In the genomic region with DNA sequence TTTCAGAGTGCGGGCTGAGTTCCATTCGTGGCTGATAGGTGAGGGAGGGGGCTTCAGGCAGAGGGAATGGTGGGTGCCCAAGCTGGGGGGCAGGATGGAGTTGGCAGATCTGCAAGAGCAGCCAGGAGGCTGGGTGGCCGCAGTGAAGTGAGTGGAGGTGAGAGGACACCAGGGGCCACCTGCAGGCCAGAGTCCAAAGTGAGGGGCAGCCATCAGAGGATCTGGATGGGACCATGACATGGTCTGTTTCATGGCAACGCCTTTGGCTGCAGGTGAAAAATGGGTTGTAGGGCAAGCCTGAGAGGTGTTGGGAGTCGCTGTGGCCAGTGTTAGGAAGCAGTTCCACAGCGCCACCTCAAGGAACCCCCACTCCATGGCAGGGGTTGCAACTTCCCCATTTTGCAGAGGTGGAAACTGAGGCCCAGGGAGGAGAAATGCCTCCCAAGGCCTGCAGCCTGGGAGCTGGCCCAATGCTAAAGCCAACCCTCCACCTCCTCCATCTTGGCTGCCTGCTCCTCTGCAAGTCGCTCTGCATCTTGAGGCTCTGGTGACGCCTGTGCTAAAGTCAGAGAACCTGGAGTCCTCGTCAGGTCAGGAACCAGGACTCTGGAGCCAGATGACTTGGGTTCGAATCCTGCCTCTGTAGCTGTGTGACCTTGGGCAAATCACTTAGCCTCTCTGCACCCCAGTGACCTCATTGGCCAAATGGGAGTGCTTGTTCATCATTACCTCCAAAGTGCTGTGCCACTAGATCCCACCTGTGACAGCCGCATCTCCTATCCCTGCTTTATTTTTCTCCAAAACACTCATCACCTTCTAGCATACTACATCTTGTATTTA, we compare ENCODE assay signal across 11 cellular contexts.
DNase-seq lines count a peak whose midpoint lies in the region; ATAC-seq and TF ChIP-seq lines count a peak whose summit lies in the region.
"Had no signal": no experiment of that assay in that cellular context is flagged by ENCODE, and none has a peak within 500 bp of the region (broad histone marks: within the 10 kb centered on the region; RNA-seq: fewer than 3 reads in every experiment).

No MANE protein-coding gene starts in this region.

- peaks cover 1% of the 10 kb centered on the region for H3K4me1 ChIP-seq in MM.1S (ENCODE audit: low read length)
- H3K4me1 ChIP-seq in mammary epithelial cell (ENCODE audit: insufficient read depth, low read length) = peaks cover 24% of the 10 kb centered on the region
- H3K4me1 ChIP-seq in osteoblast (ENCODE audit: insufficient read depth, low read length) = peaks cover 19% of the 10 kb centered on the region
- peaks cover 14 to 93% (median 63%) of the 10 kb centered on the region in 6 donors for H3K4me1 ChIP-seq in spleen

- H2AFZ ChIP-seq in MM.1S (ENCODE audit: low read length) = no peak overlapping the region
- no peak overlapping the region for H2AFZ ChIP-seq in mammary epithelial cell (ENCODE audit: low read depth, low read length)
- no peak overlapping the region for H2AFZ ChIP-seq in osteoblast (ENCODE audit: low read length)

- no peak for TF ChIP-seq POLR2A in spleen (IDR thresholded peaks at IDR 0.05)

- no peaks in the 10 kb centered on the region for H3K36me3 ChIP-seq in MM.1S (replicated peaks; ENCODE audit: insufficient read depth, low read length)
- no peaks in the 10 kb centered on the region for H3K36me3 ChIP-seq in mammary epithelial cell (ENCODE audit: insufficient read depth, low read length)
- no peaks in the 10 kb centered on the region for H3K36me3 ChIP-seq in osteoblast (ENCODE audit: insufficient read depth, low read length)
- H3K36me3 ChIP-seq in spleen = no peaks in the 10 kb centered on the region

- peaks cover 94% of the 10 kb centered on the region for H3K27me3 ChIP-seq in MM.1S (replicated peaks; ENCODE audit: insufficient read depth, low read length)
- no peaks in the 10 kb centered on the region for H3K27me3 ChIP-seq in mammary epithelial cell (ENCODE audit: insufficient read depth, low read length)
- no peaks in the 10 kb centered on the region for H3K27me3 ChIP-seq in osteoblast (ENCODE audit: insufficient read depth, low read length)
- H3K27me3 ChIP-seq in spleen (replicated peaks in 1 of 7) = peaks cover 0 to 27% (median 0%) of the 10 kb centered on the region in 7 donors

- H3K9me3 ChIP-seq in MM.1S (replicated peaks; ENCODE audit: insufficient read depth, low read length) (no peaks in the 10 kb centered on the region), mammary epithelial cell (replicated peaks; ENCODE audit: insufficient read depth, low read length) (no peaks in the 10 kb centered on the region), osteoblast (ENCODE audit: low read depth, low read length) (no peaks in the 10 kb centered on the region), spleen (no peaks in the 10 kb centered on the region)
- H3K9me3 ChIP-seq: mucosa of descending colon had no signal

- intact Hi-C loops in mammary epithelial cell (cut with micrococcal nuclease) (no loop called here), spleen (cut with DNase I; ENCODE audit: low total_unique reads) (no loop called here)

- H3K79me2 ChIP-seq in MM.1S (ENCODE audit: low read length) (no peaks in the 10 kb centered on the region), mammary epithelial cell (ENCODE audit: insufficient read depth, low read length) (no peaks in the 10 kb centered on the region), osteoblast (ENCODE audit: insufficient read depth, low read length) (no peaks in the 10 kb centered on the region)

- no peak overlapping the region for H3K4me3 ChIP-seq in MM.1S (ENCODE audit: low read length)
- H3K4me3 ChIP-seq in mammary epithelial cell (replicated peaks in 1 of 3; ENCODE audit: insufficient read depth in 1 of 3, low read depth in 2 of 3, low read length in 3 of 3) = no peak overlapping the region
- H3K4me3 ChIP-seq in osteoblast (ENCODE audit: insufficient read depth, low read length) = no peak overlapping the region
- H3K4me3 ChIP-seq in spleen = peak overlapping the region in 1 of 8 donors; percentile 57
- H3K4me3 ChIP-seq: mucosa of descending colon had no signal

- H3K9ac ChIP-seq in MM.1S (ENCODE audit: low read length) (no peak overlapping the region), mammary epithelial cell (ENCODE audit: insufficient read depth, low read length) (no peak overlapping the region)

- TF ChIP-seq CTCF in MM.1S (IDR thresholded peaks at IDR 0.05; ENCODE audit: low read length) (peak; percentile 23), mammary epithelial cell (conservative IDR thresholded peaks at IDR 0.05 in 1 of 2, IDR thresholded peaks at IDR 0.05 in 1 of 2; ENCODE audit: extremely low read depth in 1 of 2, insufficient read depth in 1 of 2, low read depth in 1 of 2, low read length in 2 of 2) (peak; percentile 22 to 49), osteoblast (IDR thresholded peaks at IDR 0.05; ENCODE audit: extremely low read depth, low read depth, low read length) (peak; percentile 31), spleen (IDR thresholded peaks at IDR 0.05 in 8 of 11, conservative IDR thresholded peaks at IDR 0.05 in 3 of 11) (peak in 5 of 11 experiments; percentile 22 to 43 (median 38))

- POLR2A ChIA-PET in HEK293T (lab: Yijun Ruan, JAX) = no interaction called here

- in situ Hi-C loops in mammary epithelial cell (cut with MboI; ENCODE audit: low sequenced_read_pairs in 2 of 2) = no loop called here

- H4K20me1 ChIP-seq in MM.1S (ENCODE audit: insufficient read depth, low read length) (0 out of 2 replicates have a peak, but pooled peaks cover 4% of the 10 kb centered on the region), mammary epithelial cell (ENCODE audit: insufficient read depth, low read length) (no peaks in the 10 kb centered on the region), osteoblast (ENCODE audit: insufficient read depth, low read length) (no peaks in the 10 kb centered on the region)

- H3K4me2 ChIP-seq in MM.1S (ENCODE audit: low read depth, low read length) (no peak overlapping the region), mammary epithelial cell (ENCODE audit: insufficient read depth, low read depth, low read length) (no peak overlapping the region), osteoblast (ENCODE audit: insufficient read depth, low read length) (no peak overlapping the region)

- BruUV-seq in mammary epithelial cell (replicated peaks; lab: Mats Ljungman, UMichigan) = no TSS peak

- ATAC-seq in HG02798 (IDR thresholded peaks at IDR 0.05; ENCODE audit: poor library complexity, unreplicated experiment) = no peak

- DNase-seq in NK-92 treated with Interleukin-12 subunit alpha and Interleukin-12 subunit beta, amount 100 ng/mL, for 24 hours (lab: John Stamatoyannopoulos, UW) = peak; percentile 43
- DNase-seq in NK-92 (lab: John Stamatoyannopoulos, UW; ENCODE audit: unreplicated experiment) (no peak), MM.1S (no peak), mammary epithelial cell (no peak), osteoblast (ENCODE audit: insufficient read length, low spot score, missing footprints) (no peak), spleen (no peak), HEK293T (ENCODE audit: extremely low spot score) (no peak)
- DNase-seq: glutamatergic neuron, NCI-H1694 had no signal

- dilution Hi-C loops in mammary epithelial cell (cut with HindIII; ENCODE audit: low sequenced_read_pairs) = no loop called here

- WGBS in mammary epithelial cell (ENCODE audit: low coverage, missing lambda C conversion rate) = 78% methylated on average over 11 of the region's 11 CpGs
- 86 to 96% (median 89%) methylated on average over 11 of the region's 11 CpGs for WGBS in spleen, 5 donors

- CTCF ChIA-PET in mammary epithelial cell (lab: Charles Lee; ENCODE audit: low non-redundant PET) (no interaction called here), HEK293T (lab: Yijun Ruan, JAX) (no interaction called here)

- no peaks in the 10 kb centered on the region for H3K9me2 ChIP-seq in MM.1S (replicated peaks; ENCODE audit: insufficient read depth, low read length)

- H3K27ac ChIP-seq in MM.1S (ENCODE audit: low read length) (no peak overlapping the region), mammary epithelial cell (ENCODE audit: insufficient read depth, low read depth, low read length) (no peak overlapping the region), osteoblast (ENCODE audit: low read depth, low read length) (no peak overlapping the region), spleen (peak overlapping the region in 3 of 8 donors; percentile 94 to 97 (median 95))

- H3F3A ChIP-seq in MM.1S (ENCODE audit: insufficient read depth, low read length) = 0 out of 2 replicates have a peak, but pooled peaks cover under 1% of the 10 kb centered on the region

TF ChIP-seq in HEK293T, 16 proteins besides CTCF, POLR2A, EP300 and RAD21:
- TF ChIP-seq LEF1 (IDR thresholded peaks at IDR 0.05; ENCODE audit: borderline replicate concordance) (no peak), FOXA1 (IDR thresholded peaks at IDR 0.05) (no peak), NFRKB (IDR thresholded peaks at IDR 0.05) (no peak), CTBP1 (IDR thresholded peaks at IDR 0.05; ENCODE audit: borderline replicate concordance) (no peak)
TF ChIP-seq in HEK293T: peak in this region for 0.
